9 cellular contexts compared by ENCODE assay signal in genomic region chr2:135876770-135877169, GRCh38. TPM values are rescaled to one million over a fixed set of nuclear protein-coding genes. Genes with fewer than 3 reads are reported as not detected.
A peak's percentile ranks its signal among the peaks of the same experiment; 100 is the strongest.
DNase-seq lines count a peak whose midpoint lies in the region; TF ChIP-seq lines count a peak whose summit lies in the region.
"Not testable (repeated sequence)": the region's sequence is repeated elsewhere in the genome, so short reads cannot be mapped to it uniquely, and the experiment has no call there.
"Had no signal": no experiment of that assay in that cellular context is flagged by ENCODE, and none has a peak within 500 bp of the region (broad histone marks: within the 10 kb centered on the region; RNA-seq: fewer than 3 reads in every experiment).

No MANE protein-coding gene starts in this region.

- intact Hi-C loops in activated naive CD4-positive, alpha-beta T cell treated with anti-CD3 and anti-CD28 coated beads for 36 hours (cut with micrococcal nuclease), result loop anchor here (1.0 to 2.0 kb wide), 10 partner anchors 56 to 958 kb away; partner anchors contain the start of genes CCNT2, DARS1, R3HDM1 and RAB3GAP1

- H3K9ac ChIP-seq in stomach smooth muscle (ENCODE audit: low read length in 2 of 2), result peak overlapping the region in 1 of 2 donors; percentile 21

- peak overlapping the region; percentile 86; the same call in 1 of the 2 replicates for H3K27ac ChIP-seq in SJCRH30
- peak overlapping the region; percentile 86 for H3K27ac ChIP-seq in effector memory CD4-positive, alpha-beta T cell (ENCODE audit: insufficient read depth, low read length, poor library complexity, severe bottlenecking)
- H3K27ac ChIP-seq in stomach smooth muscle (ENCODE audit: low read length), result not testable (repeated sequence)

- not testable (repeated sequence) for H3K27me3 Mint-ChIP-seq in HFFc6 (ENCODE audit: insufficient read depth); activated naive CD4-positive, alpha-beta T cell treated with anti-CD3 and anti-CD28 coated beads for 36 hours (ENCODE audit: low read depth); neural crest cell (ENCODE audit: low read depth)
- peaks cover 9 to 15% (median 10%) of the 10 kb centered on the region in 3 donors for H3K27me3 Mint-ChIP-seq in immature natural killer cell (ENCODE audit: low read depth in 3 of 3)

- peak overlapping the region; percentile 33 for H3K4me3 ChIP-seq in BE2C (ENCODE audit: low read depth, low read length)
- H3K4me3 ChIP-seq in SJCRH30, result peak overlapping the region; percentile 89
- peak overlapping the region; percentile 83 for H3K4me3 ChIP-seq in effector memory CD4-positive, alpha-beta T cell (ENCODE audit: insufficient read depth, low read depth, low read length, poor library complexity, severe bottlenecking)
- H3K4me3 ChIP-seq in stomach smooth muscle (ENCODE audit: low read length in 2 of 2), result peak overlapping the region; percentile 74 to 81

- H3K4me1 ChIP-seq in BE2C; SJCRH30; effector memory CD4-positive, alpha-beta T cell (ENCODE audit: control insufficient read depth, insufficient read depth, low read length, poor library complexity, severe bottlenecking); stomach smooth muscle (ENCODE audit: control insufficient read depth, insufficient read depth, low read length): not testable (repeated sequence)

- not testable (repeated sequence) for H3K36me3 Mint-ChIP-seq in HFFc6 (ENCODE audit: low read depth); immature natural killer cell; neural crest cell (ENCODE audit: low read depth)
- peaks cover 44% of the 10 kb centered on the region for H3K36me3 Mint-ChIP-seq in activated naive CD4-positive, alpha-beta T cell treated with anti-CD3 and anti-CD28 coated beads for 36 hours (ENCODE audit: low read depth)

- H3K4me1 Mint-ChIP-seq in HFFc6 (ENCODE audit: low read depth), result peaks cover 32% of the 10 kb centered on the region
- peaks cover 34% of the 10 kb centered on the region for H3K4me1 Mint-ChIP-seq in activated naive CD4-positive, alpha-beta T cell treated with anti-CD3 and anti-CD28 coated beads for 36 hours (ENCODE audit: low read depth)
- H3K4me1 Mint-ChIP-seq in immature natural killer cell, result peaks cover 26 to 35% of the 10 kb centered on the region in 2 donors
- peaks cover 33% of the 10 kb centered on the region for H3K4me1 Mint-ChIP-seq in neural crest cell

- H3K4me3 Mint-ChIP-seq in HFFc6 (peak overlapping the region; percentile 87), immature natural killer cell (peak overlapping the region; percentile 89 to 98 (median 98)), neural crest cell (peak overlapping the region; percentile 87)
- peak overlapping the region; percentile 91 for H3K4me3 Mint-ChIP-seq in activated naive CD4-positive, alpha-beta T cell treated with anti-CD3 and anti-CD28 coated beads for 36 hours

- H3K27me3 ChIP-seq in BE2C; SJCRH30; effector memory CD4-positive, alpha-beta T cell (replicated peaks; ENCODE audit: control insufficient read depth, insufficient read depth, low read length, poor library complexity, severe bottlenecking); stomach smooth muscle (ENCODE audit: control insufficient read depth in 1 of 2, insufficient read depth in 2 of 2, low read length in 2 of 2): not testable (repeated sequence)

- DNase-seq in BE2C; HFFc6; SJCRH30; activated naive CD4-positive, alpha-beta T cell treated with anti-CD3 and anti-CD28 coated beads for 36 hours; effector memory CD4-positive, alpha-beta T cell; immature natural killer cell; neural crest cell (ENCODE audit: low read depth, low spot score): not testable (repeated sequence)

- H3K27ac Mint-ChIP-seq in HFFc6 (peak overlapping the region; percentile 53), immature natural killer cell (peak overlapping the region; percentile 89 to 96 (median 92)), neural crest cell (ENCODE audit: unreplicated experiment) (peak overlapping the region; percentile 27)
- peak overlapping the region; percentile 99 for H3K27ac Mint-ChIP-seq in activated naive CD4-positive, alpha-beta T cell treated with anti-CD3 and anti-CD28 coated beads for 36 hours

- H3K9me3 Mint-ChIP-seq in HFFc6; activated naive CD4-positive, alpha-beta T cell treated with anti-CD3 and anti-CD28 coated beads for 36 hours; immature natural killer cell; neural crest cell: not testable (repeated sequence)

- H3K9me3 ChIP-seq in BE2C; SJCRH30 (replicated peaks); effector memory CD4-positive, alpha-beta T cell (ENCODE audit: control insufficient read depth, low read length); stomach smooth muscle (ENCODE audit: control insufficient read depth in 2 of 2, low read length in 2 of 2): not testable (repeated sequence)

- CTCF ChIA-PET in activated naive CD4-positive, alpha-beta T cell treated with anti-CD3 and anti-CD28 coated beads for 36 hours (lab: Charles Lee), result interaction anchor here (2.4 kb wide), 1 partner anchor 505 kb away, joined by 6 read pairs; no protein-coding TSS in a partner anchor

- not testable (repeated sequence) for TF ChIP-seq CTCF in BE2C (IDR thresholded peaks at IDR 0.05; ENCODE audit: low read depth, low read length); HFFc6 (IDR thresholded peaks at IDR 0.05); neural crest cell (conservative IDR thresholded peaks at IDR 0.05)

- not testable (repeated sequence) for H3K36me3 ChIP-seq in BE2C; effector memory CD4-positive, alpha-beta T cell (ENCODE audit: control insufficient read depth, insufficient read depth, low read length); stomach smooth muscle (ENCODE audit: control insufficient read depth in 2 of 2, insufficient read depth in 2 of 2, low read length in 2 of 2)
- H3K36me3 ChIP-seq in SJCRH30, result peaks cover 13% of the 10 kb centered on the region

RNA-seq across cellular contexts. Expression of gene MCM6, which starts 0.5 kb away (rescaled TPM):
- polyA plus RNA-seq in BE2C (2012; ENCODE audit: insufficient read depth, insufficient read length, low read depth), result 10.0 TPM
- 10 to 100 TPM; 22.5 to 36.0 (median 33.2) TPM for total RNA-seq in HFFc6 (2021; fragmentation: NEBNext Ultra II Directional; extraction: Animal tissue kit (Norgen Biotek cat#: 25700))
- total RNA-seq in SJCRH30 (2014; rRNA removed; shearing (Covaris generic)), result 102 and 110 TPM in 2 replicates
- total RNA-seq in activated naive CD4-positive, alpha-beta T cell treated with anti-CD3 and anti-CD28 coated beads for 36 hours, result 100 to 1,000 TPM; 221 to 226 TPM
- polyA plus RNA-seq in immature natural killer cell, result 10 to 100 TPM; 10.6 to 18.0 (median 17.0) TPM
- 118 and 125 TPM in 2 replicates for total RNA-seq in neural crest cell

RNA-seq across cellular contexts. Expression of gene LCT, which starts 39.8 kb away (rescaled TPM):
- not detected for polyA plus RNA-seq in BE2C (2012; ENCODE audit: insufficient read depth, insufficient read length, low read depth)
- total RNA-seq in HFFc6 (2021; fragmentation: NEBNext Ultra II Directional; extraction: Animal tissue kit (Norgen Biotek cat#: 25700)), result not detected
- total RNA-seq in SJCRH30 (2014; rRNA removed; shearing (Covaris generic)), result not detected in 2 replicates
- total RNA-seq in activated naive CD4-positive, alpha-beta T cell treated with anti-CD3 and anti-CD28 coated beads for 36 hours, result under 1 TPM; 0.05 to 0.07 TPM
- polyA plus RNA-seq in immature natural killer cell, result not detected
- 0.14 and 0.19 TPM in 2 replicates for total RNA-seq in neural crest cell
- total RNA-seq: renal cortical epithelial cell had no signal

Comparison
In these comparisons a context has a peak if more than half of its experiments do, and no peak if none do; other contexts are left out.
1. H3K4me3 ChIP-seq: peak in every context shown above with its lines; median percentile 89 in SJCRH30; 83 in effector memory CD4-positive, alpha-beta T cell; 78 in stomach smooth muscle; 33 in BE2C.
2. H3K27ac Mint-ChIP-seq: peak in every context shown above with its lines; median percentile 99 in activated naive CD4-positive, alpha-beta T cell treated with anti-CD3 and anti-CD28 coated beads for 36 hours; 92 in immature natural killer cell; 53 in HFFc6; 27 in neural crest cell.